In genomic region chrX:115346738-115347137, GRCh38 we compare ENCODE assay signal across 7 cellular contexts. TPM values are rescaled to one million over a fixed set of nuclear protein-coding genes. Genes with fewer than 3 reads are reported as not detected.
"Had no signal": no experiment of that assay in that cellular context is flagged by ENCODE, and none has a peak within 500 bp of the region (broad histone marks: within the 10 kb centered on the region; RNA-seq: fewer than 3 reads in every experiment).

No MANE protein-coding gene starts in this region.

RNA-seq across cellular contexts. Expression of gene LUZP4, which starts 57.2 kb away (rescaled TPM):
- total RNA-seq: GM23248, GM23338, H4, H7, H9, HFFc6 had no signal
- polyA plus RNA-seq: GM23248, GM23338, H1 had no signal
